32 cellular contexts compared by ENCODE assay signal in genomic region chr14:95218006-95218405, GRCh38.
"Had no signal": no experiment of that assay in that cellular context is flagged by ENCODE, and none has a peak within 500 bp of the region (broad histone marks: within the 10 kb centered on the region; RNA-seq: fewer than 3 reads in every experiment).

No MANE protein-coding gene starts in this region.

- H3K27me3 ChIP-seq: brain microvascular endothelial cell, esophagus squamous epithelium, gastroesophageal sphincter had no signal

- H3K36me3 ChIP-seq: brain microvascular endothelial cell had no signal

- H3K4me3 Mint-ChIP-seq: activated CD4-positive, alpha-beta memory T cell treated with anti-CD3 and anti-CD28 coated beads, Interleukin-2, amount 10 ng/mL, durations not matched to agents 7 days and 5 days; activated CD4-positive, alpha-beta T cell treated with anti-CD3 and anti-CD28 coated beads for 36 hours; activated CD4-positive, alpha-beta T cell treated with anti-CD3 and anti-CD28 coated beads, Interleukin-2, amount 10 ng/mL, durations not matched to agents 7 days and 5 days; activated naive CD8-positive, alpha-beta T cell; activated T-cell treated with anti-CD3 and anti-CD28 coated beads, Interleukin-2, amount 50 U/mL, for 24 hours; activated T-cell treated with anti-CD3 and anti-CD28 coated beads, Interleukin-2, amount 50 U/mL, for 72 hours; activated T-helper 17 cell treated with anti-CD3 and anti-CD28 coated beads, Interleukin-2, amount 50 U/mL, for 72 hours; central memory CD8-positive, alpha-beta T cell; effector memory CD8-positive, alpha-beta T cell; T-helper 17 cell; T-helper 2 cell treated with Interferon-gamma antibody and Interleukin-4, amounts not matched to agents 5 μg/mL and 100 μg/mL, for 36 hours had no signal

- H3K27ac Mint-ChIP-seq: activated CD4-positive, alpha-beta memory T cell treated with anti-CD3 and anti-CD28 coated beads, Interleukin-2, amount 10 ng/mL, durations not matched to agents 7 days and 5 days; activated CD4-positive, alpha-beta T cell treated with anti-CD3 and anti-CD28 coated beads for 36 hours; activated CD4-positive, alpha-beta T cell treated with anti-CD3 and anti-CD28 coated beads, Interleukin-2, amount 10 ng/mL, durations not matched to agents 7 days and 5 days; activated naive CD8-positive, alpha-beta T cell; activated T-cell treated with anti-CD3 and anti-CD28 coated beads, Interleukin-2, amount 50 U/mL, for 24 hours; activated T-cell treated with anti-CD3 and anti-CD28 coated beads, Interleukin-2, amount 50 U/mL, for 72 hours; activated T-helper 17 cell treated with anti-CD3 and anti-CD28 coated beads, Interleukin-2, amount 50 U/mL, for 72 hours; effector memory CD8-positive, alpha-beta T cell; T-helper 17 cell; T-helper 2 cell treated with Interferon-gamma antibody and Interleukin-4, amounts not matched to agents 5 μg/mL and 100 μg/mL, for 36 hours had no signal

- H3K27ac ChIP-seq: brain microvascular endothelial cell, epithelial cell of prostate, esophagus squamous epithelium, gastroesophageal sphincter, heart left ventricle had no signal

- H3K4me3 ChIP-seq: esophagus squamous epithelium, gastroesophageal sphincter, heart left ventricle had no signal

- DNase-seq: activated CD4-positive, alpha-beta memory T cell treated with anti-CD3 and anti-CD28 coated beads, Interleukin-2, amount 10 ng/mL, durations not matched to agents 7 days and 5 days; activated CD4-positive, alpha-beta T cell treated with anti-CD3 and anti-CD28 coated beads for 36 hours; activated CD4-positive, alpha-beta T cell treated with anti-CD3 and anti-CD28 coated beads, Interleukin-2, amount 10 ng/mL, durations not matched to agents 7 days and 5 days; activated CD4-positive, alpha-beta T cell treated with anti-CD3 and anti-CD28 coated beads, Interleukin-2, amount 50 U/mL, for 4 hours; activated CD4-positive, CD25-positive, alpha-beta regulatory T cell; activated CD4-positive, CD25-positive, alpha-beta regulatory T cell treated with anti-CD3 and anti-CD28 coated beads, Interleukin-2, amount 50 U/mL, for 72 hours; activated CD8-positive, alpha-beta memory T cell treated with anti-CD3 and anti-CD28 coated beads, Interleukin-2, amount 50 U/mL, for 48 hours; activated effector memory CD4-positive, alpha-beta T cell treated with Interleukin-2 at 50 U/mL for 16 hours; activated gamma-delta T cell treated with Interleukin-2 at 50 U/mL for 16 hours; activated naive CD4-positive, alpha-beta T cell treated with anti-CD3 and anti-CD28 coated beads, Interleukin-2, amount 50 U/mL, for 16 hours; activated naive CD4-positive, alpha-beta T cell treated with Interleukin-2 at 50 U/mL for 16 hours; activated T-cell treated with anti-CD3 and anti-CD28 coated beads for 4 hours; activated T-cell treated with anti-CD3 and anti-CD28 coated beads, Interleukin-2, amount 50 U/mL, for 24 hours; activated T-cell treated with anti-CD3 and anti-CD28 coated beads, Interleukin-2, amount 50 U/mL, for 72 hours; amniotic stem cell; anterior cingulate cortex; brain microvascular endothelial cell; cortex of kidney; effector CD4-positive, alpha-beta T cell; effector memory CD8-positive, alpha-beta T cell; esophagus squamous epithelium; foreskin melanocyte; heart left ventricle; T-helper 1 cell; T-helper 17 cell; T1000 had no signal

- H3K9me3 ChIP-seq: esophagus squamous epithelium, gastroesophageal sphincter, heart left ventricle had no signal

- H3K9me3 Mint-ChIP-seq: activated CD4-positive, alpha-beta memory T cell treated with anti-CD3 and anti-CD28 coated beads, Interleukin-2, amount 10 ng/mL, durations not matched to agents 7 days and 5 days; activated CD4-positive, alpha-beta T cell treated with anti-CD3 and anti-CD28 coated beads, Interleukin-2, amount 10 ng/mL, durations not matched to agents 7 days and 5 days; activated T-cell treated with anti-CD3 and anti-CD28 coated beads, Interleukin-2, amount 50 U/mL, for 24 hours; activated T-cell treated with anti-CD3 and anti-CD28 coated beads, Interleukin-2, amount 50 U/mL, for 72 hours; activated T-helper 17 cell treated with anti-CD3 and anti-CD28 coated beads, Interleukin-2, amount 50 U/mL, for 72 hours; central memory CD8-positive, alpha-beta T cell; effector memory CD8-positive, alpha-beta T cell; T-helper 2 cell treated with Interferon-gamma antibody and Interleukin-4, amounts not matched to agents 5 μg/mL and 100 μg/mL, for 36 hours had no signal

- H3K4me1 ChIP-seq: esophagus squamous epithelium had no signal

- H3K36me3 Mint-ChIP-seq: activated naive CD8-positive, alpha-beta T cell had no signal

- H3K27me3 Mint-ChIP-seq: activated CD4-positive, alpha-beta T cell treated with anti-CD3 and anti-CD28 coated beads, Interleukin-2, amount 10 ng/mL, durations not matched to agents 7 days and 5 days; activated naive CD8-positive, alpha-beta T cell had no signal

- H3K4me1 Mint-ChIP-seq: activated CD4-positive, alpha-beta memory T cell treated with anti-CD3 and anti-CD28 coated beads, Interleukin-2, amount 10 ng/mL, durations not matched to agents 7 days and 5 days; activated CD4-positive, alpha-beta T cell treated with anti-CD3 and anti-CD28 coated beads for 36 hours; activated CD4-positive, alpha-beta T cell treated with anti-CD3 and anti-CD28 coated beads, Interleukin-2, amount 10 ng/mL, durations not matched to agents 7 days and 5 days; activated T-helper 17 cell treated with anti-CD3 and anti-CD28 coated beads, Interleukin-2, amount 50 U/mL, for 72 hours; central memory CD8-positive, alpha-beta T cell; T-helper 17 cell had no signal
